2 cellular contexts compared by ENCODE assay signal in the genomic region with DNA sequence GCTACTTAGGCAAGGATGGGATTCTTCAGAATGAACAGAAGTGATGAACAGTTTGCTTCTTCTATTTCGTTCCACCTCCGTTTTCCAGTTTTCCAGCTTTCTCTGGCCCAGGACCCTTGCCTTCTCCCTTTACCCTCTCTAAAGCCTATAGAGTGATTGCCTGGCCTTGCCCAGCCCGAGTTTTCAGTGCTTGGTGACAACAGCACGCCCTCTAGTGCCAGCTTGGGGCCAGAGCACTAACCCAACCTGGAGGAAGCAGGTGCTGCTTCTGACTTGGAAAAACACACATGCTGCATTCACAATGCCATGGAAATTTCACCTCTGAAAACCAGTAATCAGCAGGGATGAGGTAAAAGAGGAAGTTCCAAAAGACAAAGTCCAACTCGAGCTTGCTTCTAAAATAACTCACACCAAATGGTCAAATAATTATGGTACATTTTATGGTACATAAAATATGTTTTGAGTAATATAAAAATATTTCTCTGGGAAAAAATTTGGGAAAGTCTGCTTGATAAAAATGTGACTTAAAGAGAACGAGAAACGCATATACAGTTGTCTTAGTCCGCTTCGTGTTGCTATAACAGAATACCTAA.
TF ChIP-seq lines count a peak whose summit lies in the region.

No MANE protein-coding gene starts in this region.

TF ChIP-seq in GM23338, 12 proteins besides CTCF, POLR2A, EP300 and RAD21 (continues in another document):
- TF ChIP-seq EZH2phosphoT487 (IDR thresholded peaks at IDR 0.05; ENCODE audit: unreplicated experiment) (no peak), EZH2 (IDR thresholded peaks at IDR 0.05; ENCODE audit: low read depth, unreplicated experiment) (no peak), JUNB (IDR thresholded peaks at IDR 0.05; ENCODE audit: unreplicated experiment) (no peak), NANOG (IDR thresholded peaks at IDR 0.05; ENCODE audit: borderline replicate concordance) (no peak), CREB1 (CRISPR knock-in tag; IDR thresholded peaks at IDR 0.05; ENCODE audit: low read depth) (no peak), ZNF114 (CRISPR knock-in tag; IDR thresholded peaks at IDR 0.05) (no peak)
- TF ChIP-seq, protein P1, sequence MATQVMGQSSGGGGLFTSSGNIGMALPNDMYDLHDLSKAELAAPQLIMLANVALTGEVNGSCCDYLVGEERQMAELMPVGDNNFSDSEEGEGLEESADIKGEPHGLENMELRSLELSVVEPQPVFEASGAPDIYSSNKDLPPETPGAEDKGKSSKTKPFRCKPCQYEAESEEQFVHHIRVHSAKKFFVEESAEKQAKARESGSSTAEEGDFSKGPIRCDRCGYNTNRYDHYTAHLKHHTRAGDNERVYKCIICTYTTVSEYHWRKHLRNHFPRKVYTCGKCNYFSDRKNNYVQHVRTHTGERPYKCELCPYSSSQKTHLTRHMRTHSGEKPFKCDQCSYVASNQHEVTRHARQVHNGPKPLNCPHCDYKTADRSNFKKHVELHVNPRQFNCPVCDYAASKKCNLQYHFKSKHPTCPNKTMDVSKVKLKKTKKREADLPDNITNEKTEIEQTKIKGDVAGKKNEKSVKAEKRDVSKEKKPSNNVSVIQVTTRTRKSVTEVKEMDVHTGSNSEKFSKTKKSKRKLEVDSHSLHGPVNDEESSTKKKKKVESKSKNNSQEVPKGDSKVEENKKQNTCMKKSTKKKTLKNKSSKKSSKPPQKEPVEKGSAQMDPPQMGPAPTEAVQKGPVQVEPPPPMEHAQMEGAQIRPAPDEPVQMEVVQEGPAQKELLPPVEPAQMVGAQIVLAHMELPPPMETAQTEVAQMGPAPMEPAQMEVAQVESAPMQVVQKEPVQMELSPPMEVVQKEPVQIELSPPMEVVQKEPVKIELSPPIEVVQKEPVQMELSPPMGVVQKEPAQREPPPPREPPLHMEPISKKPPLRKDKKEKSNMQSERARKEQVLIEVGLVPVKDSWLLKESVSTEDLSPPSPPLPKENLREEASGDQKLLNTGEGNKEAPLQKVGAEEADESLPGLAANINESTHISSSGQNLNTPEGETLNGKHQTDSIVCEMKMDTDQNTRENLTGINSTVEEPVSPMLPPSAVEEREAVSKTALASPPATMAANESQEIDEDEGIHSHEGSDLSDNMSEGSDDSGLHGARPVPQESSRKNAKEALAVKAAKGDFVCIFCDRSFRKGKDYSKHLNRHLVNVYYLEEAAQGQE (IDR thresholded peaks at IDR 0.05; ENCODE audit: unreplicated experiment), result no peak
- TF ChIP-seq, protein P2, sequence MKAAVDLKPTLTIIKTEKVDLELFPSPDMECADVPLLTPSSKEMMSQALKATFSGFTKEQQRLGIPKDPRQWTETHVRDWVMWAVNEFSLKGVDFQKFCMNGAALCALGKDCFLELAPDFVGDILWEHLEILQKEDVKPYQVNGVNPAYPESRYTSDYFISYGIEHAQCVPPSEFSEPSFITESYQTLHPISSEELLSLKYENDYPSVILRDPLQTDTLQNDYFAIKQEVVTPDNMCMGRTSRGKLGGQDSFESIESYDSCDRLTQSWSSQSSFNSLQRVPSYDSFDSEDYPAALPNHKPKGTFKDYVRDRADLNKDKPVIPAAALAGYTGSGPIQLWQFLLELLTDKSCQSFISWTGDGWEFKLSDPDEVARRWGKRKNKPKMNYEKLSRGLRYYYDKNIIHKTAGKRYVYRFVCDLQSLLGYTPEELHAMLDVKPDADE (IDR thresholded peaks at IDR 0.05), result no peak
- TF ChIP-seq, protein P3, sequence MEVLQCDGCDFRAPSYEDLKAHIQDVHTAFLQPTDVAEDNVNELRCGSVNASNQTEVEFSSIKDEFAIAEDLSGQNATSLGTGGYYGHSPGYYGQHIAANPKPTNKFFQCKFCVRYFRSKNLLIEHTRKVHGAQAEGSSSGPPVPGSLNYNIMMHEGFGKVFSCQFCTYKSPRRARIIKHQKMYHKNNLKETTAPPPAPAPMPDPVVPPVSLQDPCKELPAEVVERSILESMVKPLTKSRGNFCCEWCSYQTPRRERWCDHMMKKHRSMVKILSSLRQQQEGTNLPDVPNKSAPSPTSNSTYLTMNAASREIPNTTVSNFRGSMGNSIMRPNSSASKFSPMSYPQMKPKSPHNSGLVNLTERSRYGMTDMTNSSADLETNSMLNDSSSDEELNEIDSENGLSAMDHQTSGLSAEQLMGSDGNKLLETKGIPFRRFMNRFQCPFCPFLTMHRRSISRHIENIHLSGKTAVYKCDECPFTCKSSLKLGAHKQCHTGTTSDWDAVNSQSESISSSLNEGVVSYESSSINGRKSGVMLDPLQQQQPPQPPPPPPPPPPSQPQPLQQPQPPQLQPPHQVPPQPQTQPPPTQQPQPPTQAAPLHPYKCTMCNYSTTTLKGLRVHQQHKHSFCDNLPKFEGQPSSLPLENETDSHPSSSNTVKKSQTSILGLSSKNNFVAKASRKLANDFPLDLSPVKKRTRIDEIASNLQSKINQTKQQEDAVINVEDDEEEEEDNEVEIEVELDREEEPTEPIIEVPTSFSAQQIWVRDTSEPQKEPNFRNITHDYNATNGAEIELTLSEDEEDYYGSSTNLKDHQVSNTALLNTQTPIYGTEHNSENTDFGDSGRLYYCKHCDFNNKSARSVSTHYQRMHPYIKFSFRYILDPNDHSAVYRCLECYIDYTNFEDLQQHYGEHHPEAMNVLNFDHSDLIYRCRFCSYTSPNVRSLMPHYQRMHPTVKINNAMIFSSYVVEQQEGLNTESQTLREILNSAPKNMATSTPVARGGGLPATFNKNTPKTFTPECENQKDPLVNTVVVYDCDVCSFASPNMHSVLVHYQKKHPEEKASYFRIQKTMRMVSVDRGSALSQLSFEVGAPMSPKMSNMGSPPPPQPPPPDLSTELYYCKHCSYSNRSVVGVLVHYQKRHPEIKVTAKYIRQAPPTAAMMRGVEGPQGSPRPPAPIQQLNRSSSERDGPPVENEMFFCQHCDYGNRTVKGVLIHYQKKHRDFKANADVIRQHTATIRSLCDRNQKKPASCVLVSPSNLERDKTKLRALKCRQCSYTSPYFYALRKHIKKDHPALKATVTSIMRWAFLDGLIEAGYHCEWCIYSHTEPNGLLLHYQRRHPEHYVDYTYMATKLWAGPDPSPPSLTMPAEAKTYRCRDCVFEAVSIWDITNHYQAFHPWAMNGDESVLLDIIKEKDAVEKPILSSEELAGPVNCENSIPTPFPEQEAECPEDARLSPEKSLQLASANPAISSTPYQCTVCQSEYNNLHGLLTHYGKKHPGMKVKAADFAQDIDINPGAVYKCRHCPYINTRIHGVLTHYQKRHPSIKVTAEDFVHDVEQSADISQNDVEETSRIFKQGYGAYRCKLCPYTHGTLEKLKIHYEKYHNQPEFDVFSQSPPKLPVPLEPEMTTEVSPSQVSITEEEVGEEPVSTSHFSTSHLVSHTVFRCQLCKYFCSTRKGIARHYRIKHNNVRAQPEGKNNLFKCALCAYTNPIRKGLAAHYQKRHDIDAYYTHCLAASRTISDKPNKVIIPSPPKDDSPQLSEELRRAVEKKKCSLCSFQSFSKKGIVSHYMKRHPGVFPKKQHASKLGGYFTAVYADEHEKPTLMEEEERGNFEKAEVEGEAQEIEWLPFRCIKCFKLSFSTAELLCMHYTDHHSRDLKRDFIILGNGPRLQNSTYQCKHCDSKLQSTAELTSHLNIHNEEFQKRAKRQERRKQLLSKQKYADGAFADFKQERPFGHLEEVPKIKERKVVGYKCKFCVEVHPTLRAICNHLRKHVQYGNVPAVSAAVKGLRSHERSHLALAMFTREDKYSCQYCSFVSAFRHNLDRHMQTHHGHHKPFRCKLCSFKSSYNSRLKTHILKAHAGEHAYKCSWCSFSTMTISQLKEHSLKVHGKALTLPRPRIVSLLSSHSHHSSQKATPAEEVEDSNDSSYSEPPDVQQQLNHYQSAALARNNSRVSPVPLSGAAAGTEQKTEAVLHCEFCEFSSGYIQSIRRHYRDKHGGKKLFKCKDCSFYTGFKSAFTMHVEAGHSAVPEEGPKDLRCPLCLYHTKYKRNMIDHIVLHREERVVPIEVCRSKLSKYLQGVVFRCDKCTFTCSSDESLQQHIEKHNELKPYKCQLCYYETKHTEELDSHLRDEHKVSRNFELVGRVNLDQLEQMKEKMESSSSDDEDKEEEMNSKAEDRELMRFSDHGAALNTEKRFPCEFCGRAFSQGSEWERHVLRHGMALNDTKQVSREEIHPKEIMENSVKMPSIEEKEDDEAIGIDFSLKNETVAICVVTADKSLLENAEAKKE (CRISPR knock-in tag; IDR thresholded peaks at IDR 0.05), result no peak

TF ChIP-seq in K562, 482 proteins besides CTCF, POLR2A, EP300 and RAD21 (continues in another document):
- TF ChIP-seq RHOXF2B (CRISPR knock-in tag; conservative IDR thresholded peaks at IDR 0.05) (no peak), SMARCC2 (IDR thresholded peaks at IDR 0.05; ENCODE audit: low read depth) (no peak), MYNN (IDR thresholded peaks at IDR 0.05) (0 out of 2 replicates have a peak, but pooled peaks have one; percentile 34), MYNN (CRISPR knock-in tag; IDR thresholded peaks at IDR 0.05) (no peak), ZNF780A (CRISPR knock-in tag; IDR thresholded peaks at IDR 0.05) (no peak), FOXA3 (CRISPR knock-in tag; conservative IDR thresholded peaks at IDR 0.05 in 1 of 2, IDR thresholded peaks at IDR 0.05 in 1 of 2) (no peak), HNRNPH1 (optimal IDR thresholded peaks at IDR 0.05; ENCODE audit: low read depth, low read length) (no peak), PHB2 (IDR thresholded peaks at IDR 0.05; ENCODE audit: low read depth) (no peak), MED1 (CRISPR knock-in tag; IDR thresholded peaks at IDR 0.05; ENCODE audit: borderline replicate concordance) (no peak), RCOR1 (IDR thresholded peaks at IDR 0.05; ENCODE audit: borderline replicate concordance in 1 of 2, low read depth in 2 of 2, low read length in 2 of 2) (peak in 1 of 2 experiments; percentile 35; a peak in 1 of 4 replicates), KLF16 (IDR thresholded peaks at IDR 0.05) (no peak), SOX6 (IDR thresholded peaks at IDR 0.05) (no peak), CBX3 (IDR thresholded peaks at IDR 0.05; ENCODE audit: borderline replicate concordance in 1 of 2, low read length in 2 of 2) (peak in 1 of 2 experiments; percentile 35; a peak in 1 of 3 replicates), FOXK1 (CRISPR knock-in tag; IDR thresholded peaks at IDR 0.05; ENCODE audit: borderline replicate concordance) (0 out of 2 replicates have a peak, but pooled peaks have one; percentile 44), ZKSCAN3 (CRISPR knock-in tag; IDR thresholded peaks at IDR 0.05) (no peak), ZSCAN32 (CRISPR knock-in tag; IDR thresholded peaks at IDR 0.05) (no peak), BHLHE40 (IDR thresholded peaks at IDR 0.05; ENCODE audit: low read length) (peak; percentile 7; the same call in 1 of the 2 replicates), RBM39 (optimal IDR thresholded peaks at IDR 0.05; ENCODE audit: low read depth, low read length) (no peak), ZNF140 (CRISPR knock-in tag; IDR thresholded peaks at IDR 0.05) (no peak), ZNF146 (CRISPR knock-in tag; IDR thresholded peaks at IDR 0.05; ENCODE audit: unreplicated experiment) (no peak), U2AF2 (optimal IDR thresholded peaks at IDR 0.05; ENCODE audit: low read depth, low read length) (no peak), ZEB2 (IDR thresholded peaks at IDR 0.05) (no peak), PHB (CRISPR knock-in tag; IDR thresholded peaks at IDR 0.05) (no peak), XRCC3 (IDR thresholded peaks at IDR 0.05) (no peak), YY1 (IDR thresholded peaks at IDR 0.05; ENCODE audit: borderline replicate concordance in 1 of 3, control insufficient read depth in 1 of 3, extremely low read depth in 1 of 3, insufficient read depth in 3 of 3, insufficient read length in 1 of 3, insufficient replicate concordance in 2 of 3, low read depth in 1 of 3, low read length in 2 of 3) (no peak), ESRRB (CRISPR knock-in tag; IDR thresholded peaks at IDR 0.05; ENCODE audit: borderline replicate concordance) (no peak), ZNF75A (CRISPR knock-in tag; IDR thresholded peaks at IDR 0.05) (no peak), ZNF778 (CRISPR knock-in tag; IDR thresholded peaks at IDR 0.05) (no peak), POLR2H (tag; IDR thresholded peaks at IDR 0.05; ENCODE audit: low read depth) (no peak), PRMT5 (CRISPR knock-in tag; IDR thresholded peaks at IDR 0.05) (no peak), TBP (optimal IDR thresholded peaks at IDR 0.05; ENCODE audit: low read depth, low read length) (peak; percentile 20), NR2C2 (CRISPR knock-in tag; IDR thresholded peaks at IDR 0.05) (no peak), NR2C2 (tag; IDR thresholded peaks at IDR 0.05) (no peak)
- TF ChIP-seq, protein P4, sequence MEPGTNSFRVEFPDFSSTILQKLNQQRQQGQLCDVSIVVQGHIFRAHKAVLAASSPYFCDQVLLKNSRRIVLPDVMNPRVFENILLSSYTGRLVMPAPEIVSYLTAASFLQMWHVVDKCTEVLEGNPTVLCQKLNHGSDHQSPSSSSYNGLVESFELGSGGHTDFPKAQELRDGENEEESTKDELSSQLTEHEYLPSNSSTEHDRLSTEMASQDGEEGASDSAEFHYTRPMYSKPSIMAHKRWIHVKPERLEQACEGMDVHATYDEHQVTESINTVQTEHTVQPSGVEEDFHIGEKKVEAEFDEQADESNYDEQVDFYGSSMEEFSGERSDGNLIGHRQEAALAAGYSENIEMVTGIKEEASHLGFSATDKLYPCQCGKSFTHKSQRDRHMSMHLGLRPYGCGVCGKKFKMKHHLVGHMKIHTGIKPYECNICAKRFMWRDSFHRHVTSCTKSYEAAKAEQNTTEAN (CRISPR knock-in tag; IDR thresholded peaks at IDR 0.05), result no peak
- TF ChIP-seq, protein P5, sequence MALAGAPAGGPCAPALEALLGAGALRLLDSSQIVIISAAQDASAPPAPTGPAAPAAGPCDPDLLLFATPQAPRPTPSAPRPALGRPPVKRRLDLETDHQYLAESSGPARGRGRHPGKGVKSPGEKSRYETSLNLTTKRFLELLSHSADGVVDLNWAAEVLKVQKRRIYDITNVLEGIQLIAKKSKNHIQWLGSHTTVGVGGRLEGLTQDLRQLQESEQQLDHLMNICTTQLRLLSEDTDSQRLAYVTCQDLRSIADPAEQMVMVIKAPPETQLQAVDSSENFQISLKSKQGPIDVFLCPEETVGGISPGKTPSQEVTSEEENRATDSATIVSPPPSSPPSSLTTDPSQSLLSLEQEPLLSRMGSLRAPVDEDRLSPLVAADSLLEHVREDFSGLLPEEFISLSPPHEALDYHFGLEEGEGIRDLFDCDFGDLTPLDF (CRISPR knock-in tag; IDR thresholded peaks at IDR 0.05), result no peak
- TF ChIP-seq, protein P6, sequence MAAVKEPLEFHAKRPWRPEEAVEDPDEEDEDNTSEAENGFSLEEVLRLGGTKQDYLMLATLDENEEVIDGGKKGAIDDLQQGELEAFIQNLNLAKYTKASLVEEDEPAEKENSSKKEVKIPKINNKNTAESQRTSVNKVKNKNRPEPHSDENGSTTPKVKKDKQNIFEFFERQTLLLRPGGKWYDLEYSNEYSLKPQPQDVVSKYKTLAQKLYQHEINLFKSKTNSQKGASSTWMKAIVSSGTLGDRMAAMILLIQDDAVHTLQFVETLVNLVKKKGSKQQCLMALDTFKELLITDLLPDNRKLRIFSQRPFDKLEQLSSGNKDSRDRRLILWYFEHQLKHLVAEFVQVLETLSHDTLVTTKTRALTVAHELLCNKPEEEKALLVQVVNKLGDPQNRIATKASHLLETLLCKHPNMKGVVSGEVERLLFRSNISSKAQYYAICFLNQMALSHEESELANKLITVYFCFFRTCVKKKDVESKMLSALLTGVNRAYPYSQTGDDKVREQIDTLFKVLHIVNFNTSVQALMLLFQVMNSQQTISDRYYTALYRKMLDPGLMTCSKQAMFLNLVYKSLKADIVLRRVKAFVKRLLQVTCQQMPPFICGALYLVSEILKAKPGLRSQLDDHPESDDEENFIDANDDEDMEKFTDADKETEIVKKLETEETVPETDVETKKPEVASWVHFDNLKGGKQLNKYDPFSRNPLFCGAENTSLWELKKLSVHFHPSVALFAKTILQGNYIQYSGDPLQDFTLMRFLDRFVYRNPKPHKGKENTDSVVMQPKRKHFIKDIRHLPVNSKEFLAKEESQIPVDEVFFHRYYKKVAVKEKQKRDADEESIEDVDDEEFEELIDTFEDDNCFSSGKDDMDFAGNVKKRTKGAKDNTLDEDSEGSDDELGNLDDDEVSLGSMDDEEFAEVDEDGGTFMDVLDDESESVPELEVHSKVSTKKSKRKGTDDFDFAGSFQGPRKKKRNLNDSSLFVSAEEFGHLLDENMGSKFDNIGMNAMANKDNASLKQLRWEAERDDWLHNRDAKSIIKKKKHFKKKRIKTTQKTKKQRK (IDR thresholded peaks at IDR 0.05; ENCODE audit: borderline replicate concordance, low read depth, low read length), result no peak
